Comparison of ENCODE assay signal across 27 cellular contexts in genomic region chr22:45540122-45540521, GRCh38. TPM values are rescaled to one million over a fixed set of nuclear protein-coding genes. Genes with fewer than 3 reads are reported as not detected.
"Had no signal": no experiment of that assay in that cellular context is flagged by ENCODE, and none has a peak within 500 bp of the region (broad histone marks: within the 10 kb centered on the region; RNA-seq: fewer than 3 reads in every experiment).

No MANE protein-coding gene starts in this region.

- H3K4me1 Mint-ChIP-seq: activated CD4-positive, alpha-beta T cell treated with anti-CD3 and anti-CD28 coated beads, Interleukin-2, amount 10 ng/mL, durations not matched to agents 7 days and 5 days; activated CD8-positive, alpha-beta memory T cell treated with anti-CD3 and anti-CD28 coated beads, Interleukin-2, amount 10 ng/mL, durations not matched to agents 7 days and 5 days; activated naive CD4-positive, alpha-beta T cell treated with anti-CD3 and anti-CD28 coated beads, Interleukin-2, amount 10 ng/mL, durations not matched to agents 7 days and 5 days; naive thymus-derived CD8-positive, alpha-beta T cell had no signal

- H3K36me3 Mint-ChIP-seq: activated CD8-positive, alpha-beta memory T cell treated with anti-CD3 and anti-CD28 coated beads, Interleukin-2, amount 10 ng/mL, durations not matched to agents 7 days and 5 days; activated naive CD4-positive, alpha-beta T cell treated with anti-CD3 and anti-CD28 coated beads, Interleukin-2, amount 10 ng/mL, durations not matched to agents 7 days and 5 days; naive thymus-derived CD8-positive, alpha-beta T cell; stimulated activated memory B cell treated with anti-CD40 and anti-IgM and Interleukin-4, amounts not matched to agents 10 μg/mL and 1 μg/mL and 100 μg/mL, for 72 hours had no signal

- ATAC-seq: activated CD8-positive, alpha-beta memory T cell treated with anti-CD3 and anti-CD28 coated beads, Interleukin-2, amount 10 ng/mL, durations not matched to agents 7 days and 5 days; activated CD8-positive, alpha-beta T cell treated with anti-CD3 and anti-CD28 coated beads for 36 hours; body of pancreas; left lung; naive thymus-derived CD8-positive, alpha-beta T cell; sciatic nerve had no signal

- H3K27ac ChIP-seq: body of pancreas, left lung, ovary, VCaP had no signal

- H3K9me3 Mint-ChIP-seq: activated CD4-positive, alpha-beta T cell treated with anti-CD3 and anti-CD28 coated beads, Interleukin-2, amount 10 ng/mL, durations not matched to agents 7 days and 5 days; activated CD8-positive, alpha-beta T cell treated with anti-CD3 and anti-CD28 coated beads for 36 hours; activated naive CD4-positive, alpha-beta T cell treated with anti-CD3 and anti-CD28 coated beads, Interleukin-2, amount 10 ng/mL, durations not matched to agents 7 days and 5 days; mesothelial cell of epicardium; naive thymus-derived CD8-positive, alpha-beta T cell; stimulated activated memory B cell treated with anti-CD40 and anti-IgM and Interleukin-4, amounts not matched to agents 10 μg/mL and 1 μg/mL and 100 μg/mL, for 72 hours had no signal

- H3K27me3 Mint-ChIP-seq: activated CD4-positive, alpha-beta T cell treated with anti-CD3 and anti-CD28 coated beads, Interleukin-2, amount 10 ng/mL, durations not matched to agents 7 days and 5 days; activated CD8-positive, alpha-beta T cell treated with anti-CD3 and anti-CD28 coated beads for 36 hours had no signal

- H3K4me1 ChIP-seq: body of pancreas, left lung had no signal

- H3K36me3 ChIP-seq: left lung, ovary, transverse colon had no signal

- FAIRE-seq: frontal cortex, small intestine had no signal

- H3K27ac Mint-ChIP-seq: activated CD4-positive, alpha-beta T cell treated with anti-CD3 and anti-CD28 coated beads, Interleukin-2, amount 10 ng/mL, durations not matched to agents 7 days and 5 days; activated CD8-positive, alpha-beta memory T cell treated with anti-CD3 and anti-CD28 coated beads, Interleukin-2, amount 10 ng/mL, durations not matched to agents 7 days and 5 days; activated CD8-positive, alpha-beta T cell treated with anti-CD3 and anti-CD28 coated beads for 36 hours; activated naive CD4-positive, alpha-beta T cell treated with anti-CD3 and anti-CD28 coated beads, Interleukin-2, amount 10 ng/mL, durations not matched to agents 7 days and 5 days; stimulated activated memory B cell treated with anti-CD40 and anti-IgM and Interleukin-4, amounts not matched to agents 10 μg/mL and 1 μg/mL and 100 μg/mL, for 72 hours had no signal

- H3K4me3 ChIP-seq: body of pancreas, left lung, ovary, stomach, suprapubic skin, transverse colon had no signal

- H3K9me3 ChIP-seq: body of pancreas, left lung, ovary, stomach, suprapubic skin, transverse colon had no signal

- DNase-seq: activated CD4-positive, alpha-beta T cell treated with anti-CD3 and anti-CD28 coated beads, Interleukin-2, amount 10 ng/mL, durations not matched to agents 7 days and 5 days; activated CD4-positive, CD25-positive, alpha-beta regulatory T cell treated with anti-CD3 and anti-CD28 coated beads, Interleukin-2, amount 50 U/mL, for 72 hours; activated CD8-positive, alpha-beta memory T cell treated with anti-CD3 and anti-CD28 coated beads, Interleukin-2, amount 10 ng/mL, durations not matched to agents 7 days and 5 days; activated CD8-positive, alpha-beta T cell treated with anti-CD3 and anti-CD28 coated beads for 36 hours; activated effector memory CD4-positive, alpha-beta T cell treated with anti-CD3 and anti-CD28 coated beads, Interleukin-2, amount 50 U/mL, for 16 hours; activated naive CD4-positive, alpha-beta T cell treated with anti-CD3 and anti-CD28 coated beads, Interleukin-2, amount 10 ng/mL, durations not matched to agents 7 days and 5 days; activated T-cell treated with anti-CD3 and anti-CD28 coated beads for 4 hours; amygdala; body of pancreas; caudate nucleus; dermis blood vessel endothelial cell; effector CD8-positive, alpha-beta T cell; hippocampal formation; kidney glomerular epithelial cell; left lung; naive thymus-derived CD8-positive, alpha-beta T cell; ovary; small intestine; stomach; transverse colon had no signal

- H3K27me3 ChIP-seq: body of pancreas, ovary, suprapubic skin, transverse colon had no signal

- H3K4me3 Mint-ChIP-seq: activated CD4-positive, alpha-beta T cell treated with anti-CD3 and anti-CD28 coated beads, Interleukin-2, amount 10 ng/mL, durations not matched to agents 7 days and 5 days; activated CD8-positive, alpha-beta memory T cell treated with anti-CD3 and anti-CD28 coated beads, Interleukin-2, amount 10 ng/mL, durations not matched to agents 7 days and 5 days; activated CD8-positive, alpha-beta T cell treated with anti-CD3 and anti-CD28 coated beads for 36 hours; activated naive CD4-positive, alpha-beta T cell treated with anti-CD3 and anti-CD28 coated beads, Interleukin-2, amount 10 ng/mL, durations not matched to agents 7 days and 5 days; mesothelial cell of epicardium; naive thymus-derived CD8-positive, alpha-beta T cell; stimulated activated memory B cell treated with anti-CD40 and anti-IgM and Interleukin-4, amounts not matched to agents 10 μg/mL and 1 μg/mL and 100 μg/mL, for 72 hours had no signal

RNA-seq across cellular contexts. Expression of gene FBLN1, which starts 37.4 kb away (rescaled TPM):
- total RNA-seq: activated CD4-positive, alpha-beta T cell treated with anti-CD3 and anti-CD28 coated beads, Interleukin-2, amount 10 ng/mL, durations not matched to agents 7 days and 5 days; naive thymus-derived CD8-positive, alpha-beta T cell; T-helper 2 cell treated with Interferon-gamma antibody and Interleukin-4, amounts not matched to agents 100 ng/mL and 5 ng/mL, for 36 hours had no signal
- polyA plus RNA-seq: naive thymus-derived CD8-positive, alpha-beta T cell had no signal
